In genomic region chr5:107700486-107700885, GRCh38 we compare ENCODE assay signal across 26 cellular contexts.
"Had no signal": no experiment of that assay in that cellular context is flagged by ENCODE, and none has a peak within 500 bp of the region (broad histone marks: within the 10 kb centered on the region; RNA-seq: fewer than 3 reads in every experiment).

No MANE protein-coding gene starts in this region.

- ATAC-seq: activated CD4-positive, alpha-beta T cell treated with anti-CD3 and anti-CD28 coated beads for 36 hours; activated T-helper 17 cell treated with anti-CD3 and anti-CD28 coated beads, Interleukin-2, amount 50 U/mL, for 72 hours; Panc1; Right ventricle myocardium inferior had no signal

- H3K4me3 ChIP-seq: cardiac muscle cell, SK-N-MC had no signal

- DNase-seq: activated CD4-positive, alpha-beta memory T cell treated with anti-CD3 and anti-CD28 coated beads, Interleukin-2, amount 10 ng/mL, durations not matched to agents 7 days and 5 days; activated CD4-positive, alpha-beta T cell treated with anti-CD3 and anti-CD28 coated beads for 36 hours; activated CD4-positive, alpha-beta T cell treated with anti-CD3 and anti-CD28 coated beads, Interleukin-2, amount 50 U/mL, for 1 hour; activated gamma-delta T cell; activated naive CD4-positive, alpha-beta T cell treated with anti-CD3 and anti-CD28 coated beads for 36 hours; activated T-cell treated with anti-CD3 and anti-CD28 coated beads for 4 hours; activated T-cell treated with anti-CD3 and anti-CD28 coated beads, Interleukin-2, amount 50 U/mL, for 48 hours; brain microvascular endothelial cell; MM.1S; NCI-H1105; NCI-H1436; NCI-H1694 treated with DMSO at 0.1 percent for 48 hours; NCI-H2029 treated with DMSO at 0.1 percent for 48 hours; NCI-H345; NCI-H510A; NCI-H69; NK-92 treated with Interleukin-12 subunit alpha and Interleukin-12 subunit beta, amount 100 ng/mL, for 24 hours; OCI-M1; RPMI8226; T-helper 1 cell; WERI-Rb-1 had no signal

- H3K36me3 ChIP-seq: brain microvascular endothelial cell, cardiac muscle cell, WERI-Rb-1 had no signal

- H3K27me3 ChIP-seq: brain microvascular endothelial cell, cardiac muscle cell had no signal

- H3K27ac ChIP-seq: brain microvascular endothelial cell, cardiac muscle cell, SK-N-MC, WERI-Rb-1 had no signal
